Comparison of ENCODE assay signal across 28 cellular contexts in the genomic region with DNA sequence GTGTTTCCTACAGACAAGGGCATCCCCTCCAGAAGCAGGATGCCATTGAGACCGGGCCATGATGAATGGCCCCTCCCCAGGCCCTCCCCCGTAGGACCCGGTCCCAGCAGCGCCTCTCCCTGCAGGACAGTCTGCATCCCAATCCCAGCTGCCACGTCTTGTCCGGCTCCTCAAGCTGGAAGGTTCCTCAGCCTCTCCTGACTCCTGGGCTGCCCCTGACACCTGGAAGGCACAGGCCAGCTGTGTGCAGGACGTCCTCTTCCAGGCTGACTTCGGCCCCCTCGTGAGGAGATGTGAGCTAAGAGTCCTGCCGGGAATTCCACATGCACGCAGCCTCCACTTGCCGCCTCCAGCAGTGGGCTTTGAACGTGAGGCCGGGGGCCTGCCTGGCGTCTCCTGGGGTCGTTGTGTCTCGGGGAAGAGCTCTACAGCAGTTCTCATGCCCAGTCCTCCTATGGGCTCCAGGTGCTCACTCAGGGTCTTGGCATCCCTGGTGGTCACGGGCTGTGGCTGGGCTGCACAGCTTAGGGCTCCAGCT.
"Had no signal": no experiment of that assay in that cellular context is flagged by ENCODE, and none has a peak within 500 bp of the region (broad histone marks: within the 10 kb centered on the region; RNA-seq: fewer than 3 reads in every experiment).

No MANE protein-coding gene starts in this region.

- H3K4me1 ChIP-seq: psoas muscle, spleen, suprapubic skin, testis, tibial artery, transverse colon, upper lobe of left lung, vagina had no signal

- ATAC-seq: naive thymus-derived CD8-positive, alpha-beta T cell; pancreas; psoas muscle; right cardiac atrium; sciatic nerve; stimulated activated memory B cell treated with anti-CD40 and anti-IgM and Interleukin-4, amounts not matched to agents 10 μg/mL and 1 μg/mL and 100 μg/mL, for 72 hours; stimulated activated naive CD8-positive, alpha-beta T cell treated with anti-CD3 and anti-CD28 coated beads, Interleukin-15, amount 100 ng/mL, for 72 hours; stimulated activated naive CD8-positive, alpha-beta T cell treated with anti-CD3 and anti-CD28 coated beads, Interleukin-15, Interleukin-2, amounts not matched to agents 100 U/mL and 50 U/mL, for 24 hours had no signal

- H3K27me3 ChIP-seq: neutrophil, pancreas, spleen, suprapubic skin, testis, tibial artery, transverse colon, upper lobe of left lung, vagina had no signal

- H3K27ac ChIP-seq: neutrophil, pancreas, psoas muscle, skin epidermis, spleen, suprapubic skin, testis, tibial artery, transverse colon, upper lobe of left lung, vagina had no signal

- H3K4me2 ChIP-seq: smooth muscle cell had no signal

- H3K4me3 ChIP-seq: pancreas, psoas muscle, skin epidermis, smooth muscle cell, spleen, suprapubic skin, testis, tibial artery, transverse colon, upper lobe of left lung, vagina had no signal

- FAIRE-seq: pancreas had no signal

- DNase-seq: naive B cell; naive thymus-derived CD8-positive, alpha-beta T cell; nephron progenitor cell; nucleus accumbens; pancreas; psoas muscle; spleen; stimulated activated CD4-positive, alpha-beta T cell treated with anti-CD3 and anti-CD28 coated beads, Interleukin-12 subunit alpha, Interleukin-12 subunit beta, amount 100 ng/mL, for 4 hours; stimulated activated CD4-positive, alpha-beta T cell treated with anti-CD3 and anti-CD28 coated beads, Interleukin-1b, Interleukin-23, amount 100 ng/mL, for 48 hours; stimulated activated CD4-positive, alpha-beta T cell treated with anti-CD3 and anti-CD28 coated beads, Interleukin-4, amount 100 ng/mL, for 1 hour; stimulated activated CD4-positive, alpha-beta T cell treated with anti-CD3 and anti-CD28 coated beads, Interleukin-4, amount 100 ng/mL, for 4 hours; stimulated activated CD8-positive, alpha-beta memory T cell treated with anti-CD3 and anti-CD28 coated beads, Interleukin-4, amount 100 ng/mL, for 48 hours; stimulated activated naive CD4-positive, alpha-beta T cell; stimulated activated naive CD8-positive, alpha-beta T cell treated with anti-CD3 and anti-CD28 coated beads, Interleukin-15, amount 100 ng/mL, for 72 hours; stimulated activated naive CD8-positive, alpha-beta T cell treated with anti-CD3 and anti-CD28 coated beads, Interleukin-15, Interleukin-2, amounts not matched to agents 100 U/mL and 50 U/mL, for 24 hours; substantia nigra; testis; tibial artery; transverse colon had no signal

- H3K9me3 ChIP-seq: neutrophil, pancreas, psoas muscle, spleen, suprapubic skin, testis, tibial artery, transverse colon, upper lobe of left lung, vagina had no signal
